28 cellular contexts compared by ENCODE assay signal in genomic region chr17:79144090-79144610, GRCh38.
"Had no signal": no experiment of that assay in that cellular context is flagged by ENCODE, and none has a peak within 500 bp of the region (broad histone marks: within the 10 kb centered on the region; RNA-seq: fewer than 3 reads in every experiment).

No MANE protein-coding gene starts in this region.

- FAIRE-seq: endothelial cell of umbilical vein, islet of Langerhans had no signal

- H3K27me3 ChIP-seq: neural progenitor cell, thyroid gland, vagina had no signal

- H3K4me1 ChIP-seq: esophagus squamous epithelium, heart right ventricle, left lung, psoas muscle, stomach, thyroid gland, vagina had no signal

- DNase-seq: dermis blood vessel endothelial cell; effector memory CD4-positive, alpha-beta T cell; esophagus squamous epithelium; foreskin melanocyte; glutamatergic neuron; heart right ventricle; hippocampal formation; left cardiac atrium; left lung; mesenchymal stem cell; midbrain; naive thymus-derived CD4-positive, alpha-beta T cell; nucleus accumbens; posterior cingulate gyrus; psoas muscle; right cardiac atrium; sigmoid colon; stimulated activated CD4-positive, alpha-beta T cell treated with anti-CD3 and anti-CD28 coated beads, Interleukin-2, amount 100 ng/mL, for 24 hours; stimulated activated CD4-positive, alpha-beta T cell treated with anti-CD3 and anti-CD28 coated beads, Interleukin-4, amount 100 ng/mL, for 24 hours; stimulated activated naive CD4-positive, alpha-beta T cell treated with Interleukin-2 at 50 U/mL for 16 hours; stomach; thyroid gland; trophoblast cell had no signal

- H3K9me3 ChIP-seq: esophagus squamous epithelium, heart right ventricle, left lung, psoas muscle, sigmoid colon, stomach, thyroid gland, vagina had no signal

- H3K36me3 ChIP-seq: esophagus squamous epithelium, heart right ventricle, left lung, neural progenitor cell, stomach, thyroid gland, vagina had no signal

- H3K4me2 ChIP-seq: neural progenitor cell had no signal

- H3K4me3 ChIP-seq: esophagus squamous epithelium, heart right ventricle, left lung, neural progenitor cell, psoas muscle, sigmoid colon, stomach, thyroid gland, vagina had no signal

- ATAC-seq: heart right ventricle; left cardiac atrium; left lung; naive thymus-derived CD4-positive, alpha-beta T cell; psoas muscle; right cardiac atrium; stimulated activated effector memory CD8-positive, alpha-beta T cell treated with anti-CD3 and anti-CD28 coated beads, Interleukin-12 subunit alpha, Interleukin-12 subunit beta, amount 100 ng/mL, for 72 hours had no signal

- H3K9ac ChIP-seq: neural progenitor cell had no signal

- H2AFZ ChIP-seq: neural progenitor cell had no signal

- H3K27ac ChIP-seq: esophagus squamous epithelium, heart right ventricle, left lung, neural progenitor cell, psoas muscle, sigmoid colon, stomach, thyroid gland, vagina had no signal
